In the genomic region with DNA sequence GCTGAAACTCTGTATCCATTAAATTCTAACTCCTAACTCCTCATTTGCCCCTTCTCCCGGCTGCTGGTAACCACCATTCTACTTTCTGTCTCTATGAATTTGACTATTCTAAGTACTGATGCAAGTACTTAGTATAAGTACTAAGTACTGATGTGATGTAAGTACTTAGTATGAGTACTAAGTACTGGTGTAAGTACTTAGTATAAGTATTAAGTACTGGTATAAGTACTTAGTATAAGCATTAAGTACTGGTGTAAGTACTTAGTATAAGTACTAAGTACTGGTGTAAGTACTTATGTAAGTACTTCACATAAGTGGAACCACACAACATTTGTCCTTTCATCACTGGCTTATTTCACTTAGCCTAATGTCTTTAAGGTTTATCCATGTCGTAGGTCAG, we compare ENCODE assay signal across 18 cellular contexts. TPM values are rescaled to one million over a fixed set of nuclear protein-coding genes. Genes with fewer than 3 reads are reported as not detected.
A peak's percentile ranks its signal among the peaks of the same experiment; 100 is the strongest.
DNase-seq lines count a peak whose midpoint lies in the region; ATAC-seq, FAIRE-seq and TF ChIP-seq lines count a peak whose summit lies in the region.
"Had no signal": no experiment of that assay in that cellular context is flagged by ENCODE, and none has a peak within 500 bp of the region (broad histone marks: within the 10 kb centered on the region; RNA-seq: fewer than 3 reads in every experiment).

No MANE protein-coding gene starts in this region.

- DNase-seq in A549 (ENCODE audit: low read depth in 1 of 2, low spot score in 1 of 2) (peak in 1 of 2 experiments; percentile 23), HFFc6 (no peak), SJSA1 (ENCODE audit: low read depth in 1 of 2, low spot score in 2 of 2) (no peak), chondrocyte (ENCODE audit: low spot score) (no peak), osteocyte (ENCODE audit: extremely low spot score, unreplicated experiment) (no peak), NCI-H2171 (lab: John Stamatoyannopoulos, UW) (no peak), kidney glomerular epithelial cell (lab: John Stamatoyannopoulos, UW) (no peak)
- DNase-seq: BE2C; CD4-positive, alpha-beta memory T cell; DND-41; GDM1; HCEC 1CT had no signal

- H3K4me1 Mint-ChIP-seq in HFFc6 (ENCODE audit: low read depth) (peaks cover 62% of the 10 kb centered on the region), chondrocyte (ENCODE audit: low read depth) (peaks cover 43% of the 10 kb centered on the region), osteocyte (ENCODE audit: unreplicated experiment) (peaks cover 30% of the 10 kb centered on the region)
- H3K4me1 Mint-ChIP-seq: CD4-positive, alpha-beta memory T cell had no signal

- no peak for TF ChIP-seq RAD21 in A549 (conservative IDR thresholded peaks at IDR 0.05 in 1 of 2, IDR thresholded peaks at IDR 0.05 in 1 of 2)

- H3K9me3 ChIP-seq in A549 (peaks cover 13% of the 10 kb centered on the region), SJSA1 (replicated peaks) (no peaks in the 10 kb centered on the region)

- no peaks in the 10 kb centered on the region for H3K27me3 ChIP-seq in SJSA1 (replicated peaks)
- H3K27me3 ChIP-seq: BE2C had no signal

- H3K4me2 ChIP-seq in A549: no peak overlapping the region

- no peak for TF ChIP-seq CTCF in A549 (IDR thresholded peaks at IDR 0.05)
- no peak for TF ChIP-seq CTCF in HFFc6 (IDR thresholded peaks at IDR 0.05)
- TF ChIP-seq CTCF in chondrocyte (IDR thresholded peaks at IDR 0.05): no peak
- no peak for TF ChIP-seq CTCF in osteocyte (IDR thresholded peaks at IDR 0.05)

- TF ChIP-seq EP300 in A549 (IDR thresholded peaks at IDR 0.05): no peak

- no peaks in the 10 kb centered on the region for H3K27me3 Mint-ChIP-seq in HFFc6 (ENCODE audit: insufficient read depth)
- H3K27me3 Mint-ChIP-seq in chondrocyte (ENCODE audit: low read depth): no peaks in the 10 kb centered on the region
- no peaks in the 10 kb centered on the region for H3K27me3 Mint-ChIP-seq in osteocyte (ENCODE audit: unreplicated experiment)
- H3K27me3 Mint-ChIP-seq: CD4-positive, alpha-beta memory T cell had no signal

- WGBS in A549 (ENCODE audit: missing lambda C conversion rate): 95% methylated on average over 2 of the region's 2 CpGs

- H3K9me3 Mint-ChIP-seq in HFFc6: no peaks in the 10 kb centered on the region
- H3K9me3 Mint-ChIP-seq in chondrocyte (ENCODE audit: low read depth): peaks cover 5% of the 10 kb centered on the region
- peaks cover 6% of the 10 kb centered on the region for H3K9me3 Mint-ChIP-seq in osteocyte (ENCODE audit: unreplicated experiment)
- H3K9me3 Mint-ChIP-seq: CD4-positive, alpha-beta memory T cell had no signal

- H3K4me3 ChIP-seq in A549 (no peak overlapping the region), SJSA1 (no peak overlapping the region)

- H3K27ac ChIP-seq in A549 (no peak overlapping the region), SJSA1 (peak overlapping the region; percentile 28)
- H3K27ac ChIP-seq: C4-2B, HL-60 had no signal

- H3K27ac Mint-ChIP-seq in HFFc6 (peak overlapping the region; percentile 47), chondrocyte (ENCODE audit: unreplicated experiment) (peak overlapping the region; percentile 5), osteocyte (ENCODE audit: unreplicated experiment) (no peak overlapping the region)
- H3K27ac Mint-ChIP-seq: CD4-positive, alpha-beta memory T cell had no signal

- H3K4me3 Mint-ChIP-seq in HFFc6 (no peak overlapping the region), chondrocyte (ENCODE audit: unreplicated experiment) (no peak overlapping the region), osteocyte (ENCODE audit: unreplicated experiment) (no peak overlapping the region)

- H3K36me3 Mint-ChIP-seq in HFFc6 (ENCODE audit: low read depth) (no peaks in the 10 kb centered on the region), chondrocyte (ENCODE audit: low read depth) (peaks cover 2% of the 10 kb centered on the region), osteocyte (ENCODE audit: unreplicated experiment) (no peaks in the 10 kb centered on the region)
- H3K36me3 Mint-ChIP-seq: CD4-positive, alpha-beta memory T cell had no signal

- no peak for TF ChIP-seq POLR2A in A549 (IDR thresholded peaks at IDR 0.05; ENCODE audit: low read length)

- POLR2A ChIA-PET in A549 (lab: Yijun Ruan, JAX): no interaction called here

- no peak for ATAC-seq in A549

- CTCF ChIA-PET in A549 (lab: Yijun Ruan, JAX): no interaction called here

- H3K4me1 ChIP-seq in A549: peaks cover 40% of the 10 kb centered on the region
- H3K4me1 ChIP-seq in SJSA1 (replicated peaks): peaks cover 47% of the 10 kb centered on the region
- H3K4me1 ChIP-seq: BE2C had no signal

- H3K36me3 ChIP-seq in SJSA1: no peaks in the 10 kb centered on the region
- H3K36me3 ChIP-seq: BE2C had no signal

- no peak for FAIRE-seq in A549 (lab: Jason Lieb, UNC)
- FAIRE-seq: A204.1, GM19239 had no signal

TF ChIP-seq in A549, 52 proteins besides CTCF, POLR2A, EP300 and RAD21:
- TF ChIP-seq HOXB5 (CRISPR knock-in tag; IDR thresholded peaks at IDR 0.05): 0 out of 2 replicates have a peak, but pooled peaks have one; percentile 29
- TF ChIP-seq FOXS1 (CRISPR knock-in tag; IDR thresholded peaks at IDR 0.05): peak; percentile 89; the same call in 1 of the 2 replicates
- peak; percentile 83 for TF ChIP-seq CHD4 (IDR thresholded peaks at IDR 0.05; ENCODE audit: borderline replicate concordance)
- TF ChIP-seq BHLHE40 (IDR thresholded peaks at IDR 0.05; ENCODE audit: low read depth, low read length): no peak
- peak; percentile 31; the same call in 1 of the 2 replicates for TF ChIP-seq ZSCAN20 (CRISPR knock-in tag; IDR thresholded peaks at IDR 0.05)
- peak; percentile 99 for TF ChIP-seq HDAC2 (IDR thresholded peaks at IDR 0.05)
- no peak for TF ChIP-seq NFE2L2 (conservative IDR thresholded peaks at IDR 0.05; ENCODE audit: low read length)
- TF ChIP-seq HEYL (CRISPR knock-in tag; IDR thresholded peaks at IDR 0.05): peak; percentile 74; the same call in 1 of the 2 replicates
- TF ChIP-seq ZNF302 (CRISPR knock-in tag; IDR thresholded peaks at IDR 0.05): peak; percentile 84; the same call in 1 of the 2 replicates
- TF ChIP-seq, protein P1, sequence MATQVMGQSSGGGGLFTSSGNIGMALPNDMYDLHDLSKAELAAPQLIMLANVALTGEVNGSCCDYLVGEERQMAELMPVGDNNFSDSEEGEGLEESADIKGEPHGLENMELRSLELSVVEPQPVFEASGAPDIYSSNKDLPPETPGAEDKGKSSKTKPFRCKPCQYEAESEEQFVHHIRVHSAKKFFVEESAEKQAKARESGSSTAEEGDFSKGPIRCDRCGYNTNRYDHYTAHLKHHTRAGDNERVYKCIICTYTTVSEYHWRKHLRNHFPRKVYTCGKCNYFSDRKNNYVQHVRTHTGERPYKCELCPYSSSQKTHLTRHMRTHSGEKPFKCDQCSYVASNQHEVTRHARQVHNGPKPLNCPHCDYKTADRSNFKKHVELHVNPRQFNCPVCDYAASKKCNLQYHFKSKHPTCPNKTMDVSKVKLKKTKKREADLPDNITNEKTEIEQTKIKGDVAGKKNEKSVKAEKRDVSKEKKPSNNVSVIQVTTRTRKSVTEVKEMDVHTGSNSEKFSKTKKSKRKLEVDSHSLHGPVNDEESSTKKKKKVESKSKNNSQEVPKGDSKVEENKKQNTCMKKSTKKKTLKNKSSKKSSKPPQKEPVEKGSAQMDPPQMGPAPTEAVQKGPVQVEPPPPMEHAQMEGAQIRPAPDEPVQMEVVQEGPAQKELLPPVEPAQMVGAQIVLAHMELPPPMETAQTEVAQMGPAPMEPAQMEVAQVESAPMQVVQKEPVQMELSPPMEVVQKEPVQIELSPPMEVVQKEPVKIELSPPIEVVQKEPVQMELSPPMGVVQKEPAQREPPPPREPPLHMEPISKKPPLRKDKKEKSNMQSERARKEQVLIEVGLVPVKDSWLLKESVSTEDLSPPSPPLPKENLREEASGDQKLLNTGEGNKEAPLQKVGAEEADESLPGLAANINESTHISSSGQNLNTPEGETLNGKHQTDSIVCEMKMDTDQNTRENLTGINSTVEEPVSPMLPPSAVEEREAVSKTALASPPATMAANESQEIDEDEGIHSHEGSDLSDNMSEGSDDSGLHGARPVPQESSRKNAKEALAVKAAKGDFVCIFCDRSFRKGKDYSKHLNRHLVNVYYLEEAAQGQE (IDR thresholded peaks at IDR 0.05): no peak
- TF ChIP-seq GATA3 (IDR thresholded peaks at IDR 0.05; ENCODE audit: borderline replicate concordance): no peak
- TF ChIP-seq KDM1A (IDR thresholded peaks at IDR 0.05; ENCODE audit: low read depth): peak; percentile 96

RNA-seq across cellular contexts. Expression of a gene that starts 32.3 kb away (rescaled TPM):
- polyA plus RNA-seq in A549 (2011; rRNA removed): 65.0 and 79.7 TPM in 2 replicates
- 22.5 and 28.8 TPM in 2 replicates for polyA plus RNA-seq in A549 (2012; cell fraction: cytosol; rRNA removed)
- 33.6 and 40.4 TPM in 2 replicates for polyA plus RNA-seq in A549 (2012; cell fraction: nucleus; rRNA removed)
- polyA plus RNA-seq in A549 (2017; fragmentation: RNase III; extraction: RNeasy Plus Mini Kit Qiagen cat#74134 plus additional on column Dnase treatment): 28.1 to 28.8 TPM (median 28.1 TPM) in 3 replicates
- 66.8 and 80.3 TPM in 2 replicates for polyA minus RNA-seq in A549 (2011; rRNA and poly(A)+ RNA removed)
- 100 to 1,000 TPM in 2 of 6 experiments, 10 to 100 TPM in 4; 81.2 to 106 (median 92.9) TPM for total RNA-seq in HFFc6 (2021; fragmentation: NEBNext Ultra II Directional; extraction: Animal tissue kit (Norgen Biotek cat#: 25700))
- total RNA-seq in SJSA1 (2014; rRNA removed; shearing (Covaris generic)): 19.1 and 36.1 TPM in 2 replicates
- 51.5 to 83.1 TPM (median 54.1 TPM) in 3 replicates for total RNA-seq in chondrocyte
- 80.1 and 82.9 TPM in 2 replicates for total RNA-seq in osteocyte

RNA-seq across cellular contexts. Expression of a gene that starts 40.9 kb away (rescaled TPM):
- 26.1 and 39.6 TPM in 2 replicates for polyA plus RNA-seq in A549 (2011; rRNA removed)
- 2.7 and 3.2 TPM in 2 replicates for polyA plus RNA-seq in A549 (2012; cell fraction: cytosol; rRNA removed)
- polyA plus RNA-seq in A549 (2012; cell fraction: nucleus; rRNA removed): 2.4 and 3.0 TPM in 2 replicates
- polyA plus RNA-seq in A549 (2017; fragmentation: RNase III; extraction: RNeasy Plus Mini Kit Qiagen cat#74134 plus additional on column Dnase treatment): 5.7 to 6.9 TPM (median 6.9 TPM) in 3 replicates
- polyA minus RNA-seq in A549 (2011; rRNA and poly(A)+ RNA removed): 7.3 and 11.0 TPM in 2 replicates
- not detected for total RNA-seq in HFFc6 (2021; fragmentation: NEBNext Ultra II Directional; extraction: Animal tissue kit (Norgen Biotek cat#: 25700))
- not detected in 2 replicates for total RNA-seq in SJSA1 (2014; rRNA removed; shearing (Covaris generic))
- total RNA-seq in chondrocyte: not detected in 3 replicates
- not detected in 2 replicates for total RNA-seq in osteocyte
- total RNA-seq: CD4-positive, alpha-beta memory T cell; H4 had no signal
- polyA plus RNA-seq: AG04450 had no signal
